ENCODE assay signal across 23 cellular contexts in the genomic region with DNA sequence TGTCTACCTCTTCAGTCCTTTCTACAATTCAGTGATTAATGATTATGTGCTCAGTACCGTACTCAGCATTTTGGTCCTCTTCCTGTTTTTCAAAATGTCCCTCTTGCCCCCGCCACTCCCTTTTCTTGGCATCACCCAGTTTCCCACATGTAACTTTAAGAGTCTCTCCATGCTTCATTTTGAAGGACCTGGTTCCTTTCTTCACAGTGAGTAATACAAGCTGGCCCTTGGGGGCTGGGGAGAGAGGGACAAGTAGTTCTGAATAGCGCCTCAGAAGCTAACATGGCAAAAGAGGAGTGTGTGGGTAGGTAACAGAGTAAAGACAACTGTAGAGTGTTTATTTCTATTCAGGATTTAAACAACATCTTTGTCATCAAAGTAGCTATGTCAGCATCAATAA.
"Had no signal": no experiment of that assay in that cellular context is flagged by ENCODE, and none has a peak within 500 bp of the region (broad histone marks: within the 10 kb centered on the region; RNA-seq: fewer than 3 reads in every experiment).

No MANE protein-coding gene starts in this region.

- H3K4me3 ChIP-seq: coronary artery, gastroesophageal sphincter, ovary, psoas muscle, thyroid gland had no signal

- H3K36me3 ChIP-seq: ovary, thyroid gland had no signal

- H3K9me3 Mint-ChIP-seq: activated B cell treated with CpG ODN at 0.5 μM for 24 hours; activated CD4-positive, alpha-beta memory T cell treated with anti-CD3 and anti-CD28 coated beads for 36 hours; activated T-helper 17 cell treated with anti-CD3 and anti-CD28 coated beads, Interleukin-2, amount 50 U/mL, for 72 hours; nephron; T-helper 1 cell treated with Interleukin-12 subunit alpha and Interleukin-12 subunit beta and Interleukin-4 antibody, amounts not matched to agents 30 μg/mL and 1 μg/mL, for 36 hours had no signal

- DNase-seq: activated B cell treated with CpG ODN at 0.5 μM for 24 hours; activated CD4-positive, alpha-beta memory T cell treated with anti-CD3 and anti-CD28 coated beads for 36 hours; activated CD4-positive, alpha-beta T cell treated with anti-CD3 and anti-CD28 coated beads for 4 hours; activated CD8-positive, alpha-beta memory T cell treated with anti-CD3 and anti-CD28 coated beads, Interleukin-2, amount 10 ng/mL, durations not matched to agents 7 days and 5 days; activated naive CD4-positive, alpha-beta T cell; cerebellar nuclear complex; head of caudate nucleus; hypothalamus; mesenchymal stem cell; ovary; psoas muscle; right cardiac atrium; stimulated activated CD4-positive, alpha-beta T cell treated with anti-CD3 and anti-CD28 coated beads, Interleukin-4, amount 100 ng/mL, for 24 hours; stimulated activated naive CD8-positive, alpha-beta T cell treated with anti-CD3 and anti-CD28 coated beads, Interleukin-15, Interleukin-2, amounts not matched to agents 100 U/mL and 50 U/mL, for 24 hours; T1000; thyroid gland had no signal

- H3K4me1 Mint-ChIP-seq: nephron had no signal

- ATAC-seq: activated CD8-positive, alpha-beta memory T cell treated with anti-CD3 and anti-CD28 coated beads, Interleukin-2, amount 10 ng/mL, durations not matched to agents 7 days and 5 days; activated T-helper 17 cell treated with anti-CD3 and anti-CD28 coated beads, Interleukin-2, amount 50 U/mL, for 72 hours; gastroesophageal sphincter; psoas muscle; right cardiac atrium; stimulated activated naive CD8-positive, alpha-beta T cell treated with anti-CD3 and anti-CD28 coated beads, Interleukin-15, Interleukin-2, amounts not matched to agents 100 U/mL and 50 U/mL, for 24 hours had no signal

- H3K27ac ChIP-seq: coronary artery, epithelial cell of prostate, gastroesophageal sphincter, neutrophil, ovary, psoas muscle, thyroid gland had no signal

- H3K4me3 Mint-ChIP-seq: activated B cell treated with CpG ODN at 0.5 μM for 24 hours; activated CD4-positive, alpha-beta memory T cell treated with anti-CD3 and anti-CD28 coated beads for 36 hours; activated CD8-positive, alpha-beta memory T cell treated with anti-CD3 and anti-CD28 coated beads, Interleukin-2, amount 10 ng/mL, durations not matched to agents 7 days and 5 days; activated T-helper 17 cell treated with anti-CD3 and anti-CD28 coated beads, Interleukin-2, amount 50 U/mL, for 72 hours; nephron; T-helper 1 cell treated with Interleukin-12 subunit alpha and Interleukin-12 subunit beta and Interleukin-4 antibody, amounts not matched to agents 30 μg/mL and 1 μg/mL, for 36 hours had no signal

- H3K27me3 Mint-ChIP-seq: activated B cell treated with CpG ODN at 0.5 μM for 24 hours; activated CD4-positive, alpha-beta memory T cell treated with anti-CD3 and anti-CD28 coated beads for 36 hours; activated CD8-positive, alpha-beta memory T cell treated with anti-CD3 and anti-CD28 coated beads, Interleukin-2, amount 10 ng/mL, durations not matched to agents 7 days and 5 days; activated T-helper 17 cell treated with anti-CD3 and anti-CD28 coated beads, Interleukin-2, amount 50 U/mL, for 72 hours had no signal

- H3K27ac Mint-ChIP-seq: activated B cell treated with CpG ODN at 0.5 μM for 24 hours; activated CD4-positive, alpha-beta memory T cell treated with anti-CD3 and anti-CD28 coated beads for 36 hours; activated CD8-positive, alpha-beta memory T cell treated with anti-CD3 and anti-CD28 coated beads, Interleukin-2, amount 10 ng/mL, durations not matched to agents 7 days and 5 days; activated T-helper 17 cell treated with anti-CD3 and anti-CD28 coated beads, Interleukin-2, amount 50 U/mL, for 72 hours; nephron; T-helper 1 cell treated with Interleukin-12 subunit alpha and Interleukin-12 subunit beta and Interleukin-4 antibody, amounts not matched to agents 30 μg/mL and 1 μg/mL, for 36 hours had no signal

- H3K27me3 ChIP-seq: gastroesophageal sphincter, neutrophil, ovary, thyroid gland had no signal

- H3K4me1 ChIP-seq: gastroesophageal sphincter, psoas muscle, thyroid gland had no signal

- H3K9me3 ChIP-seq: gastroesophageal sphincter, neutrophil, ovary, psoas muscle, thyroid gland had no signal
